In genomic region chr22:39728236-39728860, GRCh38 we compare ENCODE assay signal across 17 cellular contexts.
DNase-seq lines count a peak whose midpoint lies in the region; ATAC-seq and TF ChIP-seq lines count a peak whose summit lies in the region.
"Had no signal": no experiment of that assay in that cellular context is flagged by ENCODE, and none has a peak within 500 bp of the region (broad histone marks: within the 10 kb centered on the region; RNA-seq: fewer than 3 reads in every experiment).

No MANE protein-coding gene starts in this region.

- no peak overlapping the region for H3K4me3 ChIP-seq in upper lobe of right lung
- no peak overlapping the region for H3K4me3 ChIP-seq in adrenal gland
- no peak overlapping the region for H3K4me3 ChIP-seq in thyroid gland (replicated peaks in 1 of 3)
- H3K4me3 ChIP-seq: BLaER1, GM23248 had no signal

- no peaks in the 10 kb centered on the region for H3K4me1 ChIP-seq in upper lobe of right lung
- peaks cover 8% of the 10 kb centered on the region in 2 donors for H3K4me1 ChIP-seq in adrenal gland (replicated peaks in 1 of 2)
- H3K4me1 ChIP-seq in thyroid gland, result peaks cover 0 to 7% of the 10 kb centered on the region in 2 donors

- TF ChIP-seq CTCF in upper lobe of right lung (IDR thresholded peaks at IDR 0.05) (no peak), adrenal gland (IDR thresholded peaks at IDR 0.05) (no peak), thyroid gland (IDR thresholded peaks at IDR 0.05) (no peak)

- 85 to 90% (median 87%) methylated on average over 6 to 12 of the region's 12 CpGs for whole genome bisulfite sequencing in adrenal gland, 4 donors
- WGBS in thyroid gland, 2 donors, result 86 to 88% methylated on average over 11 to 12 of the region's 12 CpGs

- H3K9me3 ChIP-seq in upper lobe of right lung (no peaks in the 10 kb centered on the region), adrenal gland (replicated peaks in 1 of 3) (no peaks in the 10 kb centered on the region), thyroid gland (no peaks in the 10 kb centered on the region)
- H3K9me3 ChIP-seq: BLaER1 had no signal

- DNase-seq in DMS53 (lab: John Stamatoyannopoulos, UW), result peak; percentile 30
- DNase-seq in DMS53 treated with DMSO at 0.1 percent for 48 hours (lab: John Stamatoyannopoulos, UW; ENCODE audit: unreplicated experiment), result no peak
- peak; percentile 54 for DNase-seq in cardiac septum (ENCODE audit: low spot score)
- DNase-seq in Right ventricle myocardium superior, result no peak
- DNase-seq in activated CD8-positive, alpha-beta memory T cell treated with anti-CD3 and anti-CD28 coated beads, Interleukin-2, amount 50 U/mL, for 48 hours, result peak; percentile 40
- peak; percentile 35 for DNase-seq in upper lobe of right lung
- DNase-seq in adrenal gland, result no peak
- DNase-seq in thyroid gland, result no peak
- DNase-seq: AML-193; CD8-positive, alpha-beta memory T cell; DMS 273 treated with DMSO at 0.1 percent for 48 hours; DMS79 treated with DMSO at 0.1 percent for 48 hours; GM23248 had no signal

- H3K27ac ChIP-seq in upper lobe of right lung (no peak overlapping the region), adrenal gland (no peak overlapping the region), thyroid gland (no peak overlapping the region)
- H3K27ac ChIP-seq: 22Rv1, BLaER1, GM23248, HL-60 had no signal

- intact Hi-C loops in cardiac septum (cut with DNase I), result no loop called here
- intact Hi-C loops in Right ventricle myocardium superior (cut with DNase I), result no loop called here
- intact Hi-C loops in upper lobe of right lung (cut with DNase I), result no loop called here
- intact Hi-C loops in adrenal gland (cut with DNase I), result no loop called here
- intact Hi-C loops in thyroid gland (cut with DNase I), result no loop called here

- H3K36me3 ChIP-seq in upper lobe of right lung (no peaks in the 10 kb centered on the region), adrenal gland (replicated peaks in 1 of 2) (no peaks in the 10 kb centered on the region), thyroid gland (no peaks in the 10 kb centered on the region)
- H3K36me3 ChIP-seq: BLaER1 had no signal

- TF ChIP-seq POLR2A in adrenal gland (IDR thresholded peaks at IDR 0.05), result no peak
- TF ChIP-seq POLR2A in thyroid gland (IDR thresholded peaks at IDR 0.05), result no peak

- ATAC-seq in Right ventricle myocardium superior (ENCODE audit: poor library complexity) (no peak), upper lobe of right lung (no peak)
- ATAC-seq: HCT116 had no signal

- H3K27me3 ChIP-seq in upper lobe of right lung (peaks cover 25% of the 10 kb centered on the region), adrenal gland (no peaks in the 10 kb centered on the region), thyroid gland (no peaks in the 10 kb centered on the region)
- H3K27me3 ChIP-seq: BLaER1 had no signal

Comparison
In these comparisons a context has a peak if more than half of its experiments do, and no peak if none do; other contexts are left out.
1. DNase-seq: peak in DMS53 (single experiment), cardiac septum (single experiment), activated CD8-positive, alpha-beta memory T cell treated with anti-CD3 and anti-CD28 coated beads, Interleukin-2, amount 50 U/mL, for 48 hours (single experiment) and upper lobe of right lung (single experiment); none in DMS53 treated with DMSO at 0.1 percent for 48 hours (single experiment), Right ventricle myocardium superior (single experiment), adrenal gland (0 of 7) and thyroid gland (0 of 2).